In the genomic region with DNA sequence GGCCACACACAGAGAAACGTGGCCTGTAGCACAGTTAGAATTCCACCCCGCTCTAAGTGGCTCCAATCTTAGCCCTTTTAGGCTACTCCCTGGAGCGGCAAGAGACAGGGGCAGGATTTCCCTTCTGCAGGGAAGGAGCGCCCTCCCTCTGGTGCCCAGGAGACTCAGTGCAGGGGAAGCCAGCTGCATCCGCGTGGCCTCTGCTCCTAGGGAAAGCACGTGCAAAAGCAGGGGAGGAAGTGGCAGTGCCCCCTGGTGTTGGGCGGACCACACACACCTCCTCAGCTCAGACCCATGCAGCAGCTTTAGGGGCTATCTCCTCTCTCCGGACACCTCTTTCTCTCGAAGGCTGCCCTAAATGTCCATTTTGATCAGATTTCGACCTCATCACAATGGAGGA, we compare ENCODE assay signal across 8 cellular contexts. TPM values are rescaled to one million over a fixed set of nuclear protein-coding genes. Genes with fewer than 3 reads are reported as not detected.
DNase-seq lines count a peak whose midpoint lies in the region; TF ChIP-seq lines count a peak whose summit lies in the region.

No MANE protein-coding gene starts in this region.

- no peak overlapping the region for H3K27ac ChIP-seq in RWPE1

- CTCF ChIA-PET in RWPE1 (lab: Yijun Ruan, JAX): interaction anchor here (0.5 to 1.5 kb wide), 6 partner anchors 14 to 709 kb away, joined by 3 to 6 read pairs (median 4); no protein-coding TSS in a partner anchor

- POLR2A ChIA-PET in RWPE1 (lab: Yijun Ruan, JAX; ENCODE audit: low non-redundant PET): no interaction called here

- DNase-seq in LHCN-M2 (ENCODE audit: low read depth) (peak; percentile 42), activated T-cell treated with anti-CD3 and anti-CD28 coated beads for 48 hours (ENCODE audit: low read depth) (peak; percentile 31), hepatic stellate cell (ENCODE audit: low spot score) (peak; percentile 37), NCI-H774 (lab: John Stamatoyannopoulos, UW) (no peak), NOMO-1 (lab: John Stamatoyannopoulos, UW; ENCODE audit: unreplicated experiment in 2 of 2) (no peak), RWPE1 (ENCODE audit: low spot score) (no peak)
- DNase-seq in stimulated activated CD4-positive, alpha-beta T cell treated with anti-CD3 and anti-CD28 coated beads, TNF-alpha, amount 100 ng/mL, for 48 hours (ENCODE audit: low read depth in 3 of 3): peak in 2 of 3 donors; percentile 20 to 27

- TF ChIP-seq CTCF in GM12874 (IDR thresholded peaks at IDR 0.05; ENCODE audit: insufficient read depth, low read depth, low read length) (peak; percentile 62), RWPE1 (conservative IDR thresholded peaks at IDR 0.05; ENCODE audit: low read depth) (no peak; the same call in 1 of the 2 replicates)

RNA-seq across cellular contexts. Expression of a gene that starts 50.0 kb away (rescaled TPM):
- 33.6 and 35.9 TPM in 2 replicates for total RNA-seq in LHCN-M2 (2014; rRNA removed)
- 15.5 TPM for polyA plus RNA-seq in LHCN-M2 (2012)

RNA-seq across cellular contexts. Expression of a gene that starts 50.2 kb away (rescaled TPM):
- total RNA-seq in LHCN-M2 (2014; rRNA removed): 0.64 and 1.6 TPM in 2 replicates
- 0.69 TPM for polyA plus RNA-seq in LHCN-M2 (2012)

Comparison
In these comparisons a context has a peak if more than half of its experiments do, and no peak if none do; other contexts are left out.
1. DNase-seq: peak in LHCN-M2 (single experiment), activated T-cell treated with anti-CD3 and anti-CD28 coated beads for 48 hours (single experiment), hepatic stellate cell (single experiment) and stimulated activated CD4-positive, alpha-beta T cell treated with anti-CD3 and anti-CD28 coated beads, TNF-alpha, amount 100 ng/mL, for 48 hours (2 of 3); none in NCI-H774 (single experiment), NOMO-1 (0 of 2) and RWPE1 (single experiment).